In the genomic region with DNA sequence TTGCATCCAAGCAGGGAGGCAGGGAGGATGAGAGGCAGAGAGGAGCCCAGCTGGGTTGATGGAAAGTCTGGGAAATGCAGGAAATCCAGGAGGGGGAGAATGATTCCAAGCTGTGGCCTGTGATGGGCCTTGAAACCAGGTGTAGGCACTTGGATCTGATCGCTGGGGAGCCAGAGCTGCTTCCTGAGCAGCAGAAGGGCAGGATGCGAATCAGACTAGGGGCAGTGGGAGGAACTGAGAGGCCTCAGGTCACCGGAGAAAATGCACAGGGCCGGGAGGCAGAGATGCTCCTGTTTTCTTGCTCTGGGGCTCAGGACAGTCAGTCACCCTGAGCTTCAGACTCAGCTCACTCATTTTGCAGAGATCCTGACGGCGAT, we compare ENCODE assay signal across 13 cellular contexts. TPM values are rescaled to one million over a fixed set of nuclear protein-coding genes. Genes with fewer than 3 reads are reported as not detected.
DNase-seq lines count a peak whose midpoint lies in the region.
"Had no signal": no experiment of that assay in that cellular context is flagged by ENCODE, and none has a peak within 500 bp of the region (broad histone marks: within the 10 kb centered on the region; RNA-seq: fewer than 3 reads in every experiment).

No MANE protein-coding gene starts in this region.

- no peaks in the 10 kb centered on the region for H3K9me3 ChIP-seq in NT2/D1 (ENCODE audit: insufficient read depth, low read length)
- H3K9me3 ChIP-seq: BLaER1 had no signal

- H3K4ac ChIP-seq in mesendoderm (ENCODE audit: low read depth, low read length): no peak overlapping the region

- H3K4me2 ChIP-seq in mesendoderm (ENCODE audit: low read length): no peak overlapping the region
- H3K4me2 ChIP-seq: BLaER1 had no signal

- peak overlapping the region; percentile 7 for H3K56ac ChIP-seq in mesendoderm (ENCODE audit: low read length)

- H2BK120ac ChIP-seq in mesendoderm (ENCODE audit: low read depth, low read length): no peak overlapping the region

- H3K4me3 ChIP-seq in NT2/D1 (ENCODE audit: insufficient read length, low read depth): no peak overlapping the region
- H3K4me3 ChIP-seq in mesendoderm (ENCODE audit: low read length): no peak overlapping the region
- H3K4me3 ChIP-seq: BLaER1 had no signal

- H3K27ac ChIP-seq in mesendoderm (ENCODE audit: low read depth, low read length): no peak overlapping the region
- H3K27ac ChIP-seq: BLaER1 had no signal

- DNase-seq in ELR (ENCODE audit: low read depth) (peak; percentile 24), NT2/D1 (ENCODE audit: low read depth, low spot score) (no peak), cerebellar cortex (ENCODE audit: low spot score) (peak; percentile 45), mesendoderm (no peak), SKM-1 treated with dmso at 0.1 percent for 144 hours (lab: John Stamatoyannopoulos, UW; ENCODE audit: unreplicated experiment) (no peak), NCI-H187 treated with DMSO at 0.1 percent for 48 hours (lab: John Stamatoyannopoulos, UW) (no peak), NCI-H128 (lab: John Stamatoyannopoulos, UW; ENCODE audit: unreplicated experiment) (no peak)
- no peak for DNase-seq in stimulated activated CD4-positive, alpha-beta T cell treated with anti-CD3 and anti-CD28 coated beads, Interleukin-15, amount 100 ng/mL, for 24 hours
- DNase-seq: 8988T; CD4-positive, alpha-beta memory T cell; DMS79 treated with DMSO at 0.1 percent for 48 hours; HFFc6 had no signal

- no peak overlapping the region for H2BK15ac ChIP-seq in mesendoderm (replicated peaks; ENCODE audit: low read depth)

- H3K4me1 ChIP-seq in NT2/D1 (ENCODE audit: insufficient read depth, insufficient read length): peaks cover 10% of the 10 kb centered on the region
- no peaks in the 10 kb centered on the region for H3K4me1 ChIP-seq in mesendoderm (ENCODE audit: control insufficient read depth, low read depth, low read length)

- H3K27me3 ChIP-seq in NT2/D1 (ENCODE audit: insufficient read depth, insufficient read length) (no peaks in the 10 kb centered on the region), mesendoderm (ENCODE audit: insufficient read depth, low read length, poor library complexity) (no peaks in the 10 kb centered on the region)
- H3K27me3 ChIP-seq: BLaER1 had no signal

- H3K79me1 ChIP-seq in mesendoderm (ENCODE audit: low read length): no peaks in the 10 kb centered on the region

- H3K36me3 ChIP-seq in NT2/D1 (ENCODE audit: insufficient read depth, insufficient read length, low read length) (no peaks in the 10 kb centered on the region), mesendoderm (ENCODE audit: control insufficient read depth, insufficient read depth, low read length) (no peaks in the 10 kb centered on the region)
- H3K36me3 ChIP-seq: BLaER1 had no signal

- H4K5ac ChIP-seq in mesendoderm (ENCODE audit: low read length): no peak overlapping the region

- no peaks in the 10 kb centered on the region for H3K79me2 ChIP-seq in mesendoderm (ENCODE audit: control insufficient read depth, insufficient read depth, low read length)

- H3K18ac ChIP-seq in mesendoderm (ENCODE audit: low read length): no peak overlapping the region

- no CpG with 5 or more reads among the region's 6 CpGs for WGBS in mesendoderm (ENCODE audit: extremely low coverage, insufficient coverage, low lambda C conversion rate)

- no peak overlapping the region for H2AK5ac ChIP-seq in mesendoderm (ENCODE audit: low read length)

- no peak overlapping the region for H2BK5ac ChIP-seq in mesendoderm (ENCODE audit: low read length)

- no peak overlapping the region for H3K23ac ChIP-seq in mesendoderm (ENCODE audit: low read length)

- H4K8ac ChIP-seq in mesendoderm (ENCODE audit: low read depth, low read length): no peak overlapping the region

- H3K9ac ChIP-seq in NT2/D1 (ENCODE audit: insufficient read length, low read depth) (peak overlapping the region; percentile 51), mesendoderm (ENCODE audit: low read length) (no peak overlapping the region)
- H3K9ac ChIP-seq: BLaER1 had no signal

RNA-seq across cellular contexts. Expression of gene MEOX1, which starts 29.6 kb away (rescaled TPM):
- 0.04 TPM for polyA plus RNA-seq in mesendoderm (2013, experiment 1 of 2)
- 0.04 TPM for polyA plus RNA-seq in mesendoderm (2013, experiment 2 of 2)

Comparison
In these comparisons a context has a peak if more than half of its experiments do, and no peak if none do; other contexts are left out.
1. DNase-seq: peak in ELR (single experiment) and cerebellar cortex (single experiment); none in NT2/D1 (single experiment), mesendoderm (single experiment), SKM-1 treated with dmso at 0.1 percent for 144 hours (single experiment), stimulated activated CD4-positive, alpha-beta T cell treated with anti-CD3 and anti-CD28 coated beads, Interleukin-15, amount 100 ng/mL, for 24 hours (single experiment), NCI-H187 treated with DMSO at 0.1 percent for 48 hours (single experiment) and NCI-H128 (single experiment).